27 cellular contexts compared by ENCODE assay signal in genomic region chr20:1298166-1298565, GRCh38.
"Had no signal": no experiment of that assay in that cellular context is flagged by ENCODE, and none has a peak within 500 bp of the region (broad histone marks: within the 10 kb centered on the region; RNA-seq: fewer than 3 reads in every experiment).

No MANE protein-coding gene starts in this region.

- H3K27me3 Mint-ChIP-seq: naive thymus-derived CD4-positive, alpha-beta T cell; progenitor cell of endocrine pancreas; stimulated activated naive CD8-positive, alpha-beta T cell treated with anti-CD3 and anti-CD28 coated beads, Interleukin-15, Interleukin-2, amounts not matched to agents 100 ng/mL and 50 ng/mL, for 24 hours had no signal

- H3K36me3 Mint-ChIP-seq: neural progenitor cell had no signal

- H3K36me3 ChIP-seq: neural progenitor cell, neutrophil, right atrium auricular region, suprapubic skin, uterus had no signal

- H3K4me2 ChIP-seq: neural progenitor cell had no signal

- ATAC-seq: heart left ventricle; mucosa of descending colon; naive thymus-derived CD4-positive, alpha-beta T cell; sciatic nerve; stimulated activated effector memory CD8-positive, alpha-beta T cell treated with anti-CD3 and anti-CD28 coated beads, Interleukin-12 subunit alpha, Interleukin-12 subunit beta, amount 100 ng/mL, for 72 hours had no signal

- H3K27ac ChIP-seq: heart left ventricle, left ventricle myocardium inferior, neural progenitor cell, neutrophil, parathyroid adenoma, right atrium auricular region, skin epidermis, suprapubic skin, thoracic aorta, tibial artery, uterus had no signal

- H3K9me3 Mint-ChIP-seq: immature natural killer cell; naive thymus-derived CD4-positive, alpha-beta T cell; nephron progenitor cell; neural progenitor cell; stimulated activated effector memory CD8-positive, alpha-beta T cell treated with anti-CD3 and anti-CD28 coated beads, Interleukin-12 subunit alpha, Interleukin-12 subunit beta, amount 100 ng/mL, for 72 hours; stimulated activated naive CD8-positive, alpha-beta T cell treated with anti-CD3 and anti-CD28 coated beads, Interleukin-15, Interleukin-2, amounts not matched to agents 100 ng/mL and 50 ng/mL, for 24 hours had no signal

- H3K9ac ChIP-seq: neural progenitor cell, parathyroid adenoma had no signal

- H3K4me3 ChIP-seq: heart left ventricle, left ventricle myocardium inferior, lung, mucosa of descending colon, neural progenitor cell, right atrium auricular region, skin epidermis, suprapubic skin, thoracic aorta, tibial artery, uterus had no signal

- H3K4me3 Mint-ChIP-seq: immature natural killer cell; naive thymus-derived CD4-positive, alpha-beta T cell; nephron progenitor cell; neural progenitor cell; stimulated activated effector memory CD8-positive, alpha-beta T cell treated with anti-CD3 and anti-CD28 coated beads, Interleukin-12 subunit alpha, Interleukin-12 subunit beta, amount 100 ng/mL, for 72 hours; stimulated activated naive CD8-positive, alpha-beta T cell treated with anti-CD3 and anti-CD28 coated beads, Interleukin-15, Interleukin-2, amounts not matched to agents 100 ng/mL and 50 ng/mL, for 24 hours had no signal

- H2AFZ ChIP-seq: neural progenitor cell, parathyroid adenoma had no signal

- FAIRE-seq: islet of Langerhans had no signal

- H3K27me3 ChIP-seq: heart left ventricle, neural progenitor cell, neutrophil, right atrium auricular region, suprapubic skin, tibial artery, uterus had no signal

- H3K4me1 ChIP-seq: left ventricle myocardium inferior, parathyroid adenoma, right atrium auricular region, suprapubic skin, tibial artery, uterus had no signal

- H3K9me3 ChIP-seq: heart left ventricle, left ventricle myocardium inferior, mucosa of descending colon, neutrophil, right atrium auricular region, suprapubic skin, thoracic aorta, tibial artery, uterus had no signal

- DNase-seq: heart left ventricle; hypothalamus; immature natural killer cell; left ventricle myocardium inferior; midbrain; mucosa of descending colon; naive thymus-derived CD4-positive, alpha-beta T cell; nephron progenitor cell; occipital lobe; stimulated activated CD4-positive, alpha-beta T cell treated with anti-CD3 and anti-CD28 coated beads, Interleukin-4, amount 100 ng/mL, for 24 hours; stimulated activated naive CD4-positive, alpha-beta T cell; trophoblast cell; uterus had no signal

- H3K27ac Mint-ChIP-seq: immature natural killer cell; nephron progenitor cell; neural progenitor cell; progenitor cell of endocrine pancreas; stimulated activated effector memory CD8-positive, alpha-beta T cell treated with anti-CD3 and anti-CD28 coated beads, Interleukin-12 subunit alpha, Interleukin-12 subunit beta, amount 100 ng/mL, for 72 hours had no signal
